In the genomic region with DNA sequence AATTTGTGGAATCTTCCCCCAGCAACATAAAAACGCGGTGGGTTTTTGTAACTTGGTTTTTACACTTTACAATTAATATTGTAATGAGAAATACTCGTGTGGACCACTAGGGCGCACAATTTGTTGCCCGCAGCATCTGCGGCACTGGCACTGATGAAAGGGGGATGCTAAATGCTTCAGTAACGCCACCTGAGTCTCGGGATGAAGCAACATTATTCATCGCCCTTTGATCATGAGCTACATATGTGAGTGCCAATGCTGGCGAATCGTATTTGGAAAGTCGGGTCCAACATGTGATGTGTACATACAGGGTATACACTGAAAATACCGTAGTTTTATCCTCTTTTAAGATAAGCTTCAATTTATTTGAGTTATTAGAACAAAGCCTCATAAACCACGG, we compare ENCODE assay signal across 8 cellular contexts. TPM values are rescaled to one million over a fixed set of nuclear protein-coding genes. Genes with fewer than 3 reads are reported as not detected.
A peak's percentile ranks its signal among the peaks of the same experiment; 100 is the strongest.
DNase-seq lines count a peak whose midpoint lies in the region; ATAC-seq and TF ChIP-seq lines count a peak whose summit lies in the region.

No MANE protein-coding gene starts in this region.

- no peak overlapping the region for H3K27ac ChIP-seq in C4-2B

- no peak overlapping the region for H3K4me3 ChIP-seq in astrocyte of the spinal cord (ENCODE audit: low read depth, low read length)
- H3K4me3 ChIP-seq in kidney epithelial cell (ENCODE audit: low read depth, low read length), result no peak overlapping the region

- in situ Hi-C loops in astrocyte of the spinal cord (cut with HindIII; ENCODE audit: low sequenced_read_pairs), result no loop called here

- ATAC-seq in GM19324 (IDR thresholded peaks at IDR 0.05; ENCODE audit: low FRiP score, unreplicated experiment), result peak; percentile 69
- ATAC-seq in T-helper 17 cell, result peak; percentile 90
- ATAC-seq in HG03457 (IDR thresholded peaks at IDR 0.05; ENCODE audit: unreplicated experiment), result no peak

- no peak overlapping the region for H3K27ac Mint-ChIP-seq in T-helper 17 cell

- no peaks in the 10 kb centered on the region for H3K9me3 ChIP-seq in T-helper 17 cell (ENCODE audit: control insufficient read depth, low read length, poor library complexity, severe bottlenecking)

- H3K36me3 ChIP-seq in kidney epithelial cell (ENCODE audit: control insufficient read depth, insufficient read depth, low read length), result no peaks in the 10 kb centered on the region

- TF ChIP-seq CTCF in C4-2B (conservative IDR thresholded peaks at IDR 0.05) (peak; percentile 83), astrocyte of the spinal cord (IDR thresholded peaks at IDR 0.05; ENCODE audit: low read depth, low read length) (peak; percentile 53), kidney epithelial cell (IDR thresholded peaks at IDR 0.05; ENCODE audit: insufficient read depth, low read length, poor library complexity, severe bottlenecking) (peak; percentile 60)

- no peaks in the 10 kb centered on the region for H3K27me3 ChIP-seq in kidney epithelial cell (ENCODE audit: control insufficient read depth, insufficient read depth, low read length)

- no peaks in the 10 kb centered on the region for H3K27me3 Mint-ChIP-seq in T-helper 17 cell

- H3K4me3 Mint-ChIP-seq in T-helper 17 cell, result no peak overlapping the region

- DNase-seq in HuH-7.5 (ENCODE audit: low spot score) (peak; percentile 59), T-helper 17 cell (peak; percentile 16 to 33 (median 18)), astrocyte of the spinal cord (ENCODE audit: low read depth, low spot score) (peak; percentile 18), kidney epithelial cell (ENCODE audit: low read depth) (no peak)
- peak; percentile 20 for DNase-seq in stimulated activated CD8-positive, alpha-beta memory T cell treated with anti-CD3 and anti-CD28 coated beads, Interleukin-4, amount 100 ng/mL, for 24 hours (ENCODE audit: low read depth)

- no peaks in the 10 kb centered on the region for H3K36me3 Mint-ChIP-seq in T-helper 17 cell (ENCODE audit: low read depth)

- peaks cover 3% of the 10 kb centered on the region for H3K4me1 Mint-ChIP-seq in T-helper 17 cell

RNA-seq across cellular contexts. Expression of a gene that starts 34.2 kb away (rescaled TPM):
- total RNA-seq in T-helper 17 cell (10 to 100 TPM; 24.4 to 24.8 TPM), kidney epithelial cell (25.1 and 30.2 TPM in 2 replicates)
